Comparison of ENCODE assay signal across 18 cellular contexts in the genomic region with DNA sequence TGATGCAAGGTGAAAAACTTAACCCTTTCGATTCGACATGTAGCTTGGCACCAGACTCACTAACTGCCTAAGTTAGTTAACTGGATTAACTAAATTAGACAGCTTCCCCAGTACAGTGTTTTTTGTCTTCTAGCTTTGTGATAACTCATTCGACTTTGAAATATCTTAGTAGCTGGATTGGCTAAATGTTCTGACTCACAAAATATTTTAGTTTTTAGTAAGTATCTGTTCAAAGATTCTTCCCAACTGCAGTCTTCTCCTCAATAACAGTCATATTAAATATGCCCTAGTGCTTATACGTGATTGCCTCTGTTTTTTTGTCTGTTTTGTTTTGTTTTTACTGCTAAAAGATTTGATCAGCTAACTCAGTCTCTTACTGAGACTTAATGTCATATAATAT.
A peak's percentile ranks its signal among the peaks of the same experiment; 100 is the strongest.
DNase-seq lines count a peak whose midpoint lies in the region; ATAC-seq, FAIRE-seq and TF ChIP-seq lines count a peak whose summit lies in the region.
"Had no signal": no experiment of that assay in that cellular context is flagged by ENCODE, and none has a peak within 500 bp of the region (broad histone marks: within the 10 kb centered on the region; RNA-seq: fewer than 3 reads in every experiment).

No MANE protein-coding gene starts in this region.

- in situ Hi-C loops in HepG2 (cut with HindIII; ENCODE audit: extremely low pct_ligation_motif_present, low pct_unique_long_range_greater_than_20kb): no loop called here

- H3K4me3 ChIP-seq in SK-N-SH (ENCODE audit: low read depth in 2 of 2, low read length in 1 of 2) (0 out of 4 replicates have a peak overlapping the region, but pooled peaks of 1 of the 2 experiments have one; percentile 5), fibroblast of mammary gland (ENCODE audit: control insufficient read depth, low read depth, low read length) (no peak overlapping the region), HepG2 (replicated peaks in 1 of 3; ENCODE audit: insufficient read depth in 1 of 3, low read depth in 2 of 3, low read length in 3 of 3) (no peak overlapping the region)

- H3K4me1 ChIP-seq in SK-N-SH (ENCODE audit: control insufficient read depth in 1 of 2, insufficient read depth in 2 of 2, low read depth in 1 of 2, low read length in 1 of 2) (no peaks in the 10 kb centered on the region; a peak in 1 of 4 replicates), HepG2 (ENCODE audit: insufficient read depth, low read length) (no peaks in the 10 kb centered on the region)

- TF ChIP-seq POLR2A in HepG2 (IDR thresholded peaks at IDR 0.05; ENCODE audit: insufficient read depth in 1 of 2, low read depth in 2 of 2, low read length in 2 of 2): no peak

- H3K4me2 ChIP-seq in SK-N-SH (peak overlapping the region; percentile 18; the same call in 1 of the 2 replicates), HepG2 (ENCODE audit: low read depth, low read length) (no peak overlapping the region)
- H3K4me2 ChIP-seq: KMS-11 had no signal

- peak; percentile 55 for DNase-seq in ELR (ENCODE audit: low read depth)
- no peak for DNase-seq in SK-N-SH
- peak; percentile 57 for DNase-seq in fibroblast of mammary gland (ENCODE audit: low read depth)
- no peak for DNase-seq in activated CD8-positive, alpha-beta memory T cell treated with anti-CD3 and anti-CD28 coated beads for 24 hours
- DNase-seq in HepG2 (ENCODE audit: low spot score): no peak
- DNase-seq in mucosa of gallbladder (ENCODE audit: low spot score): no peak
- DNase-seq: COR-L47, MM.1S, NCI-H1105, NCI-H187 treated with DMSO at 0.1 percent for 48 hours, NCI-H774 had no signal

- peaks cover 7% of the 10 kb centered on the region for H3F3A ChIP-seq in SK-N-SH (replicated peaks; ENCODE audit: insufficient read depth)

- no peaks in the 10 kb centered on the region for H3K27me3 ChIP-seq in SK-N-SH (ENCODE audit: insufficient read depth)
- H3K27me3 ChIP-seq in HepG2 (ENCODE audit: control insufficient read depth in 1 of 2, insufficient read depth in 2 of 2, low read length in 2 of 2): no peaks in the 10 kb centered on the region

- H3K79me2 ChIP-seq in SK-N-SH (ENCODE audit: insufficient read depth): no peaks in the 10 kb centered on the region
- H3K79me2 ChIP-seq in HepG2 (ENCODE audit: insufficient read depth, low read length): no peaks in the 10 kb centered on the region

- CTCF ChIA-PET in SK-N-SH (lab: Yijun Ruan, JAX) (interaction anchor here (0.6 to 1.4 kb wide), 2 partner anchors 53 to 56 kb away, joined by 3 read pairs; no protein-coding TSS in a partner anchor), HepG2 (lab: Yijun Ruan, JAX; ENCODE audit: low intra/inter-chr PET ratio, low total read pairs) (no interaction called here)

- TF ChIP-seq EP300 in SK-N-SH (IDR thresholded peaks at IDR 0.05; ENCODE audit: borderline replicate concordance in 1 of 2, low read depth in 1 of 2, low read length in 1 of 2): no peak
- TF ChIP-seq EP300 in HepG2 (IDR thresholded peaks at IDR 0.05; ENCODE audit: low read depth in 2 of 2, low read length in 2 of 2): no peak
- no peak for TF ChIP-seq EP300 in HepG2 (CRISPR knock-in tag; IDR thresholded peaks at IDR 0.05; ENCODE audit: borderline replicate concordance)

- TF ChIP-seq CTCF in SK-N-SH (IDR thresholded peaks at IDR 0.05) (no peak), fibroblast of mammary gland (conservative IDR thresholded peaks at IDR 0.05; ENCODE audit: control insufficient read depth, insufficient read depth, low read depth, low read length) (no peak), HepG2 (CRISPR knock-in tag; IDR thresholded peaks at IDR 0.05) (no peak)

- H4K20me1 ChIP-seq in SK-N-SH (ENCODE audit: insufficient read depth): no peaks in the 10 kb centered on the region
- no peaks in the 10 kb centered on the region for H4K20me1 ChIP-seq in HepG2 (ENCODE audit: insufficient read depth, low read length)

- TF ChIP-seq RAD21 in SK-N-SH (IDR thresholded peaks at IDR 0.05; ENCODE audit: low read length) (no peak), HepG2 (CRISPR knock-in tag; IDR thresholded peaks at IDR 0.05) (no peak)

- POLR2A ChIA-PET in SK-N-SH (lab: Yijun Ruan, JAX): no interaction called here
- POLR2A ChIA-PET in HepG2 (lab: Yijun Ruan, JAX): no interaction called here

- no TSS peak for BruUV-seq in HepG2 (replicated peaks; lab: Mats Ljungman, UMichigan)

- H3K9me2 ChIP-seq in SK-N-SH: no peaks in the 10 kb centered on the region

- no peak for FAIRE-seq in HepG2 (lab: Jason Lieb, UNC)
- FAIRE-seq: G401.6, GM12892 had no signal

- no peaks in the 10 kb centered on the region for H3K36me3 ChIP-seq in SK-N-SH (replicated peaks in 1 of 2; ENCODE audit: control insufficient read depth in 1 of 2, insufficient read depth in 2 of 2, low read length in 1 of 2)
- H3K36me3 ChIP-seq in HepG2 (replicated peaks in 1 of 2; ENCODE audit: control insufficient read depth in 1 of 2, insufficient read depth in 2 of 2, low read length in 2 of 2): no peaks in the 10 kb centered on the region

- H2AFZ ChIP-seq in SK-N-SH (ENCODE audit: low read depth) (peak overlapping the region; percentile 6; the same call in 1 of the 2 replicates), HepG2 (ENCODE audit: low read length) (no peak overlapping the region)

- H3K9me3 ChIP-seq in SK-N-SH (no peaks in the 10 kb centered on the region), HepG2 (ENCODE audit: low read length) (no peaks in the 10 kb centered on the region)

- 7% methylated on average over 4 of the region's 4 CpGs for WGBS in SK-N-SH (ENCODE audit: low lambda C conversion rate)
- under 1% methylated on average over 4 of the region's 4 CpGs for WGBS in HepG2 (ENCODE audit: low lambda C conversion rate)

- intact Hi-C loops in HepG2 (cut with micrococcal nuclease; ENCODE audit: unreplicated experiment): no loop called here

- H3K27ac ChIP-seq in SK-N-SH (ENCODE audit: low read depth in 2 of 2, low read length in 1 of 2) (peak overlapping the region in 1 of 2 experiments; percentile 62; a peak in 3 of 4 replicates), HepG2 (ENCODE audit: extremely low read length, insufficient read depth, low read length) (no peak overlapping the region)
- H3K27ac ChIP-seq: C4-2B, KMS-11 had no signal

- H3K9ac ChIP-seq in SK-N-SH: no peak overlapping the region; the same call in 1 of the 2 replicates
- H3K9ac ChIP-seq in HepG2 (ENCODE audit: insufficient read depth, low read depth, low read length): no peak overlapping the region
- H3K9ac ChIP-seq: KMS-11 had no signal

- no peak for ATAC-seq in GM19324 (IDR thresholded peaks at IDR 0.05; ENCODE audit: low FRiP score, unreplicated experiment)
- ATAC-seq in HepG2: no peak
- ATAC-seq: Panc1, Right ventricle myocardium inferior had no signal

TF ChIP-seq in SK-N-SH, 30 proteins besides CTCF, POLR2A, EP300 and RAD21 (continues in another document):
- TF ChIP-seq ELF1 (IDR thresholded peaks at IDR 0.05): no peak
- TF ChIP-seq SIN3A (IDR thresholded peaks at IDR 0.05; ENCODE audit: borderline replicate concordance, low read depth, low read length): no peak
- TF ChIP-seq RCOR1 (IDR thresholded peaks at IDR 0.05; ENCODE audit: low read length): no peak
- TF ChIP-seq MXI1 (IDR thresholded peaks at IDR 0.05; ENCODE audit: low read depth, low read length): no peak
- 0 out of 2 replicates have a peak, but pooled peaks have one; percentile 18 for TF ChIP-seq FOSL2 (IDR thresholded peaks at IDR 0.05; ENCODE audit: borderline replicate concordance, low read depth)
- peak; percentile 50 for TF ChIP-seq TCF12 (IDR thresholded peaks at IDR 0.05)
- TF ChIP-seq GABPA (IDR thresholded peaks at IDR 0.05; ENCODE audit: low read depth): no peak
- no peak for TF ChIP-seq RFX5 (IDR thresholded peaks at IDR 0.05; ENCODE audit: low read length)
- no peak for TF ChIP-seq CHD2 (IDR thresholded peaks at IDR 0.05; ENCODE audit: low read length, partially characterized antibody)
- TF ChIP-seq TEAD4 (IDR thresholded peaks at IDR 0.05; ENCODE audit: borderline replicate concordance, insufficient read depth): no peak
- TF ChIP-seq, protein P1, sequence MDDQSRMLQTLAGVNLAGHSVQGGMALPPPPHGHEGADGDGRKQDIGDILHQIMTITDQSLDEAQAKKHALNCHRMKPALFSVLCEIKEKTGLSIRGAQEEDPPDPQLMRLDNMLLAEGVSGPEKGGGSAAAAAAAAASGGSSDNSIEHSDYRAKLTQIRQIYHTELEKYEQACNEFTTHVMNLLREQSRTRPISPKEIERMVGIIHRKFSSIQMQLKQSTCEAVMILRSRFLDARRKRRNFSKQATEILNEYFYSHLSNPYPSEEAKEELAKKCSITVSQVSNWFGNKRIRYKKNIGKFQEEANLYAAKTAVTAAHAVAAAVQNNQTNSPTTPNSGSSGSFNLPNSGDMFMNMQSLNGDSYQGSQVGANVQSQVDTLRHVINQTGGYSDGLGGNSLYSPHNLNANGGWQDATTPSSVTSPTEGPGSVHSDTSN (IDR thresholded peaks at IDR 0.05): peak; percentile 70

TF ChIP-seq in HepG2, 621 proteins besides CTCF, POLR2A, EP300 and RAD21:
- TF ChIP-seq RAD51 (IDR thresholded peaks at IDR 0.05; ENCODE audit: borderline replicate concordance) (no peak), ZNF205 (CRISPR knock-in tag; IDR thresholded peaks at IDR 0.05) (no peak), ZNF777 (CRISPR knock-in tag; IDR thresholded peaks at IDR 0.05) (no peak)
- TF ChIP-seq, protein P2, sequence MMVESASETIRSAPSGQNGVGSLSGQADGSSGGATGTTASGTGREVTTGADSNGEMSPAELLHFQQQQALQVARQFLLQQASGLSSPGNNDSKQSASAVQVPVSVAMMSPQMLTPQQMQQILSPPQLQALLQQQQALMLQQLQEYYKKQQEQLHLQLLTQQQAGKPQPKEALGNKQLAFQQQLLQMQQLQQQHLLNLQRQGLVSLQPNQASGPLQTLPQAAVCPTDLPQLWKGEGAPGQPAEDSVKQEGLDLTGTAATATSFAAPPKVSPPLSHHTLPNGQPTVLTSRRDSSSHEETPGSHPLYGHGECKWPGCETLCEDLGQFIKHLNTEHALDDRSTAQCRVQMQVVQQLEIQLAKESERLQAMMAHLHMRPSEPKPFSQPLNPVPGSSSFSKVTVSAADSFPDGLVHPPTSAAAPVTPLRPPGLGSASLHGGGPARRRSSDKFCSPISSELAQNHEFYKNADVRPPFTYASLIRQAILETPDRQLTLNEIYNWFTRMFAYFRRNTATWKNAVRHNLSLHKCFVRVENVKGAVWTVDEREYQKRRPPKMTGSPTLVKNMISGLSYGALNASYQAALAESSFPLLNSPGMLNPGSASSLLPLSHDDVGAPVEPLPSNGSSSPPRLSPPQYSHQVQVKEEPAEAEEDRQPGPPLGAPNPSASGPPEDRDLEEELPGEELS (CRISPR knock-in tag; IDR thresholded peaks at IDR 0.05): no peak

Comparison
In these comparisons a context has a peak if more than half of its experiments do, and no peak if none do; other contexts are left out.
1. DNase-seq: peak in ELR (single experiment) and fibroblast of mammary gland (single experiment); none in SK-N-SH (single experiment), activated CD8-positive, alpha-beta memory T cell treated with anti-CD3 and anti-CD28 coated beads for 24 hours (single experiment), HepG2 (single experiment) and mucosa of gallbladder (single experiment).